12 cellular contexts compared by ENCODE assay signal in genomic region chr2:209766613-209767012, GRCh38. TPM values are rescaled to one million over a fixed set of nuclear protein-coding genes. Genes with fewer than 3 reads are reported as not detected.
"Had no signal": no experiment of that assay in that cellular context is flagged by ENCODE, and none has a peak within 500 bp of the region (broad histone marks: within the 10 kb centered on the region; RNA-seq: fewer than 3 reads in every experiment).

No MANE protein-coding gene starts in this region.

- H3K27ac ChIP-seq: GM23248 had no signal

- H3K9me3 ChIP-seq: HAP-1 had no signal

- H3K36me3 ChIP-seq: HAP-1 had no signal

- H3K9ac ChIP-seq: GM23248 had no signal

- ATAC-seq: GM23338, HCT116 had no signal

- FAIRE-seq: H1, H54 had no signal

- DNase-seq: GM23248, GOT3, H7, H9, HCEC 1CT, HFFc6 had no signal

- H3K4me3 ChIP-seq: GM23248, GM23338, HAP-1 had no signal

- H3K4me2 ChIP-seq: GM23338 had no signal

- H2AFZ ChIP-seq: GM23248, GM23338 had no signal

- H3K4me1 ChIP-seq: HAP-1 had no signal

RNA-seq across cellular contexts. Expression of gene UNC80, which starts 5.0 kb away (rescaled TPM):
- total RNA-seq: GM23248, H4, HFFc6 had no signal
- polyA plus RNA-seq: GM23248 had no signal
